In the genomic region with DNA sequence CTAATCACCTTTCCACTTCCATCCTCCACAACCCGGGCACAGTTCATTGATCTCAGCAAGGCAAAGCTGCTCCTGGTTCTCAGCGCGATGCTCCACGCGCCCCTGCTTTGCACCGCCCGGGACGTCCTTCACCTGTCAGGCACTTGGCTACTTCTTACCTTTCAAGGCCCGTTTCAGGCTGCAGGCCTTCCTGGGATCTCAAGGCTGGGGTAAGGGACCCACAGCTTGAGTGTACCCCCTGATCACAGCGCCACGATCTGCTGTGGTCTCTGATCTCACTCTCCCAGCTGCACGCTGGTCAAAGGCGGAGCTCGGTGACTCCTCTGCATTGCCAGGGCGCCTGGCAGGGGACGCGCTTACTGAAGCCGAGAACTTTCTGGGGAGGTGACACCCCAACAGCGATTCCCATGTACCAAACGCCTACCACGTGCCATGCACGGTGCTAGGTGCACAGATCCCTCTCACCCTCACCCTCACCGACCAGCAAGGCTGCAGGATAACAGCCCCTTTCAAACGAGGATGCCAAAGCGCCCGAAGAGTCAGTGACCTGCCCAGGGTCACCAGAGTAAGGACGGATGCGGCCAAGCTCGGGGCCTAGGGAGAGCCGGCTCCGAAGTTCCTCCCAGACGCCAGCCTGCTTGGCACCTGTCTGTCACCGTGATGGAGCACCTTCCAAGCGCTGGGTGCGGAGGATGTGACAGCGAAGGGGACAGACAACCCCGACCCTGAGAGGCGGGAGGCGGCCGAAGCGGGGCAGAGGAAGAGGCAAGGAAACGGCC, we compare ENCODE assay signal across 1 cellular context.
A peak's percentile ranks its signal among the peaks of the same experiment; 100 is the strongest.
TF ChIP-seq lines count a peak whose summit lies in the region.

No MANE protein-coding gene starts in this region.

TF ChIP-seq in HepG2, 621 proteins besides CTCF, POLR2A, EP300 and RAD21 (continued from another document and continues in another):
- TF ChIP-seq TFAP4 (IDR thresholded peaks at IDR 0.05; ENCODE audit: borderline replicate concordance, low read depth) (peak; percentile 43; the same call in 1 of the 2 replicates), ZNF678 (CRISPR knock-in tag; IDR thresholded peaks at IDR 0.05) (no peak), TARDBP (CRISPR knock-in tag; IDR thresholded peaks at IDR 0.05) (no peak), HIVEP1 (CRISPR knock-in tag; IDR thresholded peaks at IDR 0.05) (peak; percentile 73), MAFF (IDR thresholded peaks at IDR 0.05; ENCODE audit: low read depth, low read length) (no peak), POGZ (CRISPR knock-in tag; IDR thresholded peaks at IDR 0.05) (no peak), ZNF275 (CRISPR knock-in tag; IDR thresholded peaks at IDR 0.05; ENCODE audit: borderline replicate concordance) (no peak), TBX2 (CRISPR knock-in tag; IDR thresholded peaks at IDR 0.05; ENCODE audit: borderline replicate concordance) (peak; percentile 2), ADNP (CRISPR knock-in tag; IDR thresholded peaks at IDR 0.05) (no peak), ZFX (CRISPR knock-in tag; IDR thresholded peaks at IDR 0.05; ENCODE audit: low read depth) (no peak), XRCC5 (optimal IDR thresholded peaks at IDR 0.05; ENCODE audit: low read length) (peak; percentile 62), REXO4 (CRISPR knock-in tag; IDR thresholded peaks at IDR 0.05; ENCODE audit: borderline replicate concordance) (no peak), ELF3 (CRISPR knock-in tag; IDR thresholded peaks at IDR 0.05) (no peak), SMAD3 (CRISPR knock-in tag; IDR thresholded peaks at IDR 0.05) (no peak), HOXA5 (CRISPR knock-in tag; IDR thresholded peaks at IDR 0.05) (0 out of 2 replicates have a peak, but pooled peaks have one; percentile 1), PRMT3 (CRISPR knock-in tag; IDR thresholded peaks at IDR 0.05; ENCODE audit: borderline replicate concordance, low read depth) (peak; percentile 90), NR2C2 (CRISPR knock-in tag; IDR thresholded peaks at IDR 0.05; ENCODE audit: borderline replicate concordance) (no peak), KDM6A (CRISPR knock-in tag; IDR thresholded peaks at IDR 0.05; ENCODE audit: low read depth) (no peak), GLI4 (CRISPR knock-in tag; IDR thresholded peaks at IDR 0.05; ENCODE audit: borderline replicate concordance) (no peak), RORA (CRISPR knock-in tag; IDR thresholded peaks at IDR 0.05) (no peak), SRSF1 (optimal IDR thresholded peaks at IDR 0.05; ENCODE audit: low read depth, low read length) (no peak), PCBP1 (IDR thresholded peaks at IDR 0.05; ENCODE audit: borderline replicate concordance, low read depth, low read length) (no peak), CEBPZ (IDR thresholded peaks at IDR 0.05; ENCODE audit: low read length) (no peak)
- TF ChIP-seq, protein P1, sequence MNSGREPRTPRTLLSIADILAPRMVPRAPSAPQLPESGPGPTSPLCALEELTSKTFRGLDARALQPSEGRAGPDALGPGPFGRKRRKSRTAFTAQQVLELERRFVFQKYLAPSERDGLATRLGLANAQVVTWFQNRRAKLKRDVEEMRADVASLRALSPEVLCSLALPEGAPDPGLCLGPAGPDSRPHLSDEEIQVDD (CRISPR knock-in tag; IDR thresholded peaks at IDR 0.05; ENCODE audit: borderline replicate concordance): peak; percentile 87; the same call in 1 of the 2 replicates
- TF ChIP-seq, protein P2, sequence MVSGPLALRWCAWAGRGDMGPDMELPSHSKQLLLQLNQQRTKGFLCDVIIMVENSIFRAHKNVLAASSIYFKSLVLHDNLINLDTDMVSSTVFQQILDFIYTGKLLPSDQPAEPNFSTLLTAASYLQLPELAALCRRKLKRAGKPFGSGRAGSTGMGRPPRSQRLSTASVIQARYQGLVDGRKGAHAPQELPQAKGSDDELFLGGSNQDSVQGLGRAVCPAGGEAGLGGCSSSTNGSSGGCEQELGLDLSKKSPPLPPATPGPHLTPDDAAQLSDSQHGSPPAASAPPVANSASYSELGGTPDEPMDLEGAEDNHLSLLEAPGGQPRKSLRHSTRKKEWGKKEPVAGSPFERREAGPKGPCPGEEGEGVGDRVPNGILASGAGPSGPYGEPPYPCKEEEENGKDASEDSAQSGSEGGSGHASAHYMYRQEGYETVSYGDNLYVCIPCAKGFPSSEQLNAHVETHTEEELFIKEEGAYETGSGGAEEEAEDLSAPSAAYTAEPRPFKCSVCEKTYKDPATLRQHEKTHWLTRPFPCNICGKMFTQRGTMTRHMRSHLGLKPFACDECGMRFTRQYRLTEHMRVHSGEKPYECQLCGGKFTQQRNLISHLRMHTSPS (CRISPR knock-in tag; IDR thresholded peaks at IDR 0.05; ENCODE audit: low read depth): no peak; the same call in 1 of the 2 replicates
- TF ChIP-seq, protein P3, sequence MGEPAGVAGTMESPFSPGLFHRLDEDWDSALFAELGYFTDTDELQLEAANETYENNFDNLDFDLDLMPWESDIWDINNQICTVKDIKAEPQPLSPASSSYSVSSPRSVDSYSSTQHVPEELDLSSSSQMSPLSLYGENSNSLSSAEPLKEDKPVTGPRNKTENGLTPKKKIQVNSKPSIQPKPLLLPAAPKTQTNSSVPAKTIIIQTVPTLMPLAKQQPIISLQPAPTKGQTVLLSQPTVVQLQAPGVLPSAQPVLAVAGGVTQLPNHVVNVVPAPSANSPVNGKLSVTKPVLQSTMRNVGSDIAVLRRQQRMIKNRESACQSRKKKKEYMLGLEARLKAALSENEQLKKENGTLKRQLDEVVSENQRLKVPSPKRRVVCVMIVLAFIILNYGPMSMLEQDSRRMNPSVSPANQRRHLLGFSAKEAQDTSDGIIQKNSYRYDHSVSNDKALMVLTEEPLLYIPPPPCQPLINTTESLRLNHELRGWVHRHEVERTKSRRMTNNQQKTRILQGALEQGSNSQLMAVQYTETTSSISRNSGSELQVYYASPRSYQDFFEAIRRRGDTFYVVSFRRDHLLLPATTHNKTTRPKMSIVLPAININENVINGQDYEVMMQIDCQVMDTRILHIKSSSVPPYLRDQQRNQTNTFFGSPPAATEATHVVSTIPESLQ (CRISPR knock-in tag; conservative IDR thresholded peaks at IDR 0.05): no peak
- TF ChIP-seq, protein P4, sequence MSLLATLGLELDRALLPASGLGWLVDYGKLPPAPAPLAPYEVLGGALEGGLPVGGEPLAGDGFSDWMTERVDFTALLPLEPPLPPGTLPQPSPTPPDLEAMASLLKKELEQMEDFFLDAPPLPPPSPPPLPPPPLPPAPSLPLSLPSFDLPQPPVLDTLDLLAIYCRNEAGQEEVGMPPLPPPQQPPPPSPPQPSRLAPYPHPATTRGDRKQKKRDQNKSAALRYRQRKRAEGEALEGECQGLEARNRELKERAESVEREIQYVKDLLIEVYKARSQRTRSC (CRISPR knock-in tag; IDR thresholded peaks at IDR 0.05; ENCODE audit: low read depth): no peak
- TF ChIP-seq, protein P5, sequence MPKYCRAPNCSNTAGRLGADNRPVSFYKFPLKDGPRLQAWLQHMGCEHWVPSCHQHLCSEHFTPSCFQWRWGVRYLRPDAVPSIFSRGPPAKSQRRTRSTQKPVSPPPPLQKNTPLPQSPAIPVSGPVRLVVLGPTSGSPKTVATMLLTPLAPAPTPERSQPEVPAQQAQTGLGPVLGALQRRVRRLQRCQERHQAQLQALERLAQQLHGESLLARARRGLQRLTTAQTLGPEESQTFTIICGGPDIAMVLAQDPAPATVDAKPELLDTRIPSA (CRISPR knock-in tag; IDR thresholded peaks at IDR 0.05; ENCODE audit: borderline replicate concordance): no peak
- TF ChIP-seq, protein P6, sequence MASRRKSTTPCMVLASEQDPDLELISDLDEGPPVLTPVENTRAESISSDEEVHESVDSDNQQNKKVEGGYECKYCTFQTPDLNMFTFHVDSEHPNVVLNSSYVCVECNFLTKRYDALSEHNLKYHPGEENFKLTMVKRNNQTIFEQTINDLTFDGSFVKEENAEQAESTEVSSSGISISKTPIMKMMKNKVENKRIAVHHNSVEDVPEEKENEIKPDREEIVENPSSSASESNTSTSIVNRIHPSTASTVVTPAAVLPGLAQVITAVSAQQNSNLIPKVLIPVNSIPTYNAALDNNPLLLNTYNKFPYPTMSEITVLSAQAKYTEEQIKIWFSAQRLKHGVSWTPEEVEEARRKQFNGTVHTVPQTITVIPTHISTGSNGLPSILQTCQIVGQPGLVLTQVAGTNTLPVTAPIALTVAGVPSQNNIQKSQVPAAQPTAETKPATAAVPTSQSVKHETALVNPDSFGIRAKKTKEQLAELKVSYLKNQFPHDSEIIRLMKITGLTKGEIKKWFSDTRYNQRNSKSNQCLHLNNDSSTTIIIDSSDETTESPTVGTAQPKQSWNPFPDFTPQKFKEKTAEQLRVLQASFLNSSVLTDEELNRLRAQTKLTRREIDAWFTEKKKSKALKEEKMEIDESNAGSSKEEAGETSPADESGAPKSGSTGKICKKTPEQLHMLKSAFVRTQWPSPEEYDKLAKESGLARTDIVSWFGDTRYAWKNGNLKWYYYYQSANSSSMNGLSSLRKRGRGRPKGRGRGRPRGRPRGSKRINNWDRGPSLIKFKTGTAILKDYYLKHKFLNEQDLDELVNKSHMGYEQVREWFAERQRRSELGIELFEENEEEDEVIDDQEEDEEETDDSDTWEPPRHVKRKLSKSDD (CRISPR knock-in tag; IDR thresholded peaks at IDR 0.05; ENCODE audit: low read depth): no peak
- TF ChIP-seq, protein P7, sequence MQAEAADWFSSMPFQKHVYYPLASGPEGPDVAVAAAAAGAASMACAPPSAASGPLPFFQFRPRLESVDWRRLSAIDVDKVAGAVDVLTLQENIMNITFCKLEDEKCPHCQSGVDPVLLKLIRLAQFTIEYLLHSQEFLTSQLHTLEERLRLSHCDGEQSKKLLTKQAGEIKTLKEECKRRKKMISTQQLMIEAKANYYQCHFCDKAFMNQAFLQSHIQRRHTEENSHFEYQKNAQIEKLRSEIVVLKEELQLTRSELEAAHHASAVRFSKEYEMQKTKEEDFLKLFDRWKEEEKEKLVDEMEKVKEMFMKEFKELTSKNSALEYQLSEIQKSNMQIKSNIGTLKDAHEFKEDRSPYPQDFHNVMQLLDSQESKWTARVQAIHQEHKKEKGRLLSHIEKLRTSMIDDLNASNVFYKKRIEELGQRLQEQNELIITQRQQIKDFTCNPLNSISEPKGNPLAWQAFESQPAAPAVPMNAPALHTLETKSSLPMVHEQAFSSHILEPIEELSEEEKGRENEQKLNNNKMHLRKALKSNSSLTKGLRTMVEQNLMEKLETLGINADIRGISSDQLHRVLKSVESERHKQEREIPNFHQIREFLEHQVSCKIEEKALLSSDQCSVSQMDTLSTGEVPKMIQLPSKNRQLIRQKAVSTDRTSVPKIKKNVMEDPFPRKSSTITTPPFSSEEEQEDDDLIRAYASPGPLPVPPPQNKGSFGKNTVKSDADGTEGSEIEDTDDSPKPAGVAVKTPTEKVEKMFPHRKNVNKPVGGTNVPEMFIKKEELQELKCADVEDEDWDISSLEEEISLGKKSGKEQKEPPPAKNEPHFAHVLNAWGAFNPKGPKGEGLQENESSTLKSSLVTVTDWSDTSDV (CRISPR knock-in tag; IDR thresholded peaks at IDR 0.05): no peak; the same call in 1 of the 2 replicates
- TF ChIP-seq, protein P8, sequence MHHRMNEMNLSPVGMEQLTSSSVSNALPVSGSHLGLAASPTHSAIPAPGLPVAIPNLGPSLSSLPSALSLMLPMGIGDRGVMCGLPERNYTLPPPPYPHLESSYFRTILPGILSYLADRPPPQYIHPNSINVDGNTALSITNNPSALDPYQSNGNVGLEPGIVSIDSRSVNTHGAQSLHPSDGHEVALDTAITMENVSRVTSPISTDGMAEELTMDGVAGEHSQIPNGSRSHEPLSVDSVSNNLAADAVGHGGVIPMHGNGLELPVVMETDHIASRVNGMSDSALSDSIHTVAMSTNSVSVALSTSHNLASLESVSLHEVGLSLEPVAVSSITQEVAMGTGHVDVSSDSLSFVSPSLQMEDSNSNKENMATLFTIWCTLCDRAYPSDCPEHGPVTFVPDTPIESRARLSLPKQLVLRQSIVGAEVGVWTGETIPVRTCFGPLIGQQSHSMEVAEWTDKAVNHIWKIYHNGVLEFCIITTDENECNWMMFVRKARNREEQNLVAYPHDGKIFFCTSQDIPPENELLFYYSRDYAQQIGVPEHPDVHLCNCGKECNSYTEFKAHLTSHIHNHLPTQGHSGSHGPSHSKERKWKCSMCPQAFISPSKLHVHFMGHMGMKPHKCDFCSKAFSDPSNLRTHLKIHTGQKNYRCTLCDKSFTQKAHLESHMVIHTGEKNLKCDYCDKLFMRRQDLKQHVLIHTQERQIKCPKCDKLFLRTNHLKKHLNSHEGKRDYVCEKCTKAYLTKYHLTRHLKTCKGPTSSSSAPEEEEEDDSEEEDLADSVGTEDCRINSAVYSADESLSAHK (CRISPR knock-in tag; IDR thresholded peaks at IDR 0.05; ENCODE audit: borderline replicate concordance): no peak
- TF ChIP-seq, protein P9, sequence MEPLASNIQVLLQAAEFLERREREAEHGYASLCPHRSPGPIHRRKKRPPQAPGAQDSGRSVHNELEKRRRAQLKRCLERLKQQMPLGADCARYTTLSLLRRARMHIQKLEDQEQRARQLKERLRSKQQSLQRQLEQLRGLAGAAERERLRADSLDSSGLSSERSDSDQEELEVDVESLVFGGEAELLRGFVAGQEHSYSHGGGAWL (CRISPR knock-in tag; IDR thresholded peaks at IDR 0.05): no peak; the same call in 1 of the 2 replicates
